8 cellular contexts compared by ENCODE assay signal in the genomic region with DNA sequence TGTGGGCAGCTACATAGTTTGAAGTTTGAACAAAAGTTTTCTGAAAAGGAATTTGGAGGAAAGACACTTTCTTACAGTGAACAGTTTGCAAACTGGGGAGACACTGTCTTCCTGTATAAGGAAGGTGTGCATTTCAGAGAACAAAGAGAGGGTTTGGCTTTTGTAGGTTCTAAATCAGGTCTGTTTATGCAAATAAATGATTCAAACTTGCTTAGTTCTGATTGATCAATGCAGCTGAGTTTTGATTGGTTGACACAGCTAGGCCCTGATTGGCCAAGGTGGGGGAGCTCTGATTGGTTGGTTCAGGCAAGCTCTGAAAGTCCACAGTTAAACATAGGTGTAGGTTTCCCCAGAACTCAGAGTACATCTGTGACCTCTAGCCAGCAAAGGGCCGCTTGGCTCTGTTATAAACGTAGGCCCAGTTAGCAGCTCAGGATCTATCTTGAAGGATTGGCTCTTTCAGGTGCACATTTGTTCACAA.
DNase-seq lines count a peak whose midpoint lies in the region; ATAC-seq and TF ChIP-seq lines count a peak whose summit lies in the region.

No MANE protein-coding gene starts in this region.

- TF ChIP-seq CTCF in CD14-positive monocyte (IDR thresholded peaks at IDR 0.05), result no peak

- no peak overlapping the region for H3K4me3 Mint-ChIP-seq in CD14-positive monocyte
- no peak overlapping the region for H3K4me3 Mint-ChIP-seq in T-helper 2 cell treated with Interferon-gamma antibody and Interleukin-4, amounts not matched to agents 5 μg/mL and 100 μg/mL, for 36 hours

- H3K36me3 Mint-ChIP-seq in CD14-positive monocyte, result peaks cover 0 to 4% of the 10 kb centered on the region in 2 donors
- peaks cover 11% of the 10 kb centered on the region for H3K36me3 Mint-ChIP-seq in T-helper 2 cell treated with Interferon-gamma antibody and Interleukin-4, amounts not matched to agents 5 μg/mL and 100 μg/mL, for 36 hours (ENCODE audit: low read depth)

- intact Hi-C loops in CD14-positive monocyte (cut with micrococcal nuclease), result no loop called here

- DNase-seq in CD14-positive monocyte (ENCODE audit: low spot score) (no peak), HuH-7 (ENCODE audit: low spot score) (no peak), NCI-H510A treated with DMSO at 0.1 percent for 48 hours (lab: John Stamatoyannopoulos, UW) (no peak), AG20443 (ENCODE audit: low spot score) (no peak), NCI-H82 treated with DMSO at 0.1 percent for 48 hours (lab: John Stamatoyannopoulos, UW; ENCODE audit: unreplicated experiment) (no peak)
- DNase-seq in T-helper 2 cell treated with Interferon-gamma antibody and Interleukin-4, amounts not matched to agents 5 μg/mL and 100 μg/mL, for 36 hours (ENCODE audit: low spot score), result no peak

- peak overlapping the region in 5 of 7 donors; percentile 7 to 77 (median 50) for H3K27ac Mint-ChIP-seq in CD14-positive monocyte
- peak overlapping the region; percentile 71 for H3K27ac Mint-ChIP-seq in T-helper 2 cell treated with Interferon-gamma antibody and Interleukin-4, amounts not matched to agents 5 μg/mL and 100 μg/mL, for 36 hours

- ATAC-seq in GM18907 (IDR thresholded peaks at IDR 0.05; ENCODE audit: unreplicated experiment), result peak; percentile 33
- ATAC-seq in HG02870 (IDR thresholded peaks at IDR 0.05; ENCODE audit: unreplicated experiment), result peak; percentile 45

- H3K9me3 Mint-ChIP-seq in CD14-positive monocyte, result peaks cover 10 to 20% (median 16%) of the 10 kb centered on the region in 7 donors
- H3K9me3 Mint-ChIP-seq in T-helper 2 cell treated with Interferon-gamma antibody and Interleukin-4, amounts not matched to agents 5 μg/mL and 100 μg/mL, for 36 hours, result peaks cover 18% of the 10 kb centered on the region

- peaks cover 27% of the 10 kb centered on the region for H3K4me1 Mint-ChIP-seq in CD14-positive monocyte
- H3K4me1 Mint-ChIP-seq in T-helper 2 cell treated with Interferon-gamma antibody and Interleukin-4, amounts not matched to agents 5 μg/mL and 100 μg/mL, for 36 hours (ENCODE audit: low read depth), result peaks cover 50% of the 10 kb centered on the region

- H3K27me3 Mint-ChIP-seq in CD14-positive monocyte (ENCODE audit: low read depth in 3 of 3), result no peaks in the 10 kb centered on the region
- no peaks in the 10 kb centered on the region for H3K27me3 Mint-ChIP-seq in T-helper 2 cell treated with Interferon-gamma antibody and Interleukin-4, amounts not matched to agents 5 μg/mL and 100 μg/mL, for 36 hours (ENCODE audit: low read depth)
